ENCODE assay signal across 8 cellular contexts in the genomic region with DNA sequence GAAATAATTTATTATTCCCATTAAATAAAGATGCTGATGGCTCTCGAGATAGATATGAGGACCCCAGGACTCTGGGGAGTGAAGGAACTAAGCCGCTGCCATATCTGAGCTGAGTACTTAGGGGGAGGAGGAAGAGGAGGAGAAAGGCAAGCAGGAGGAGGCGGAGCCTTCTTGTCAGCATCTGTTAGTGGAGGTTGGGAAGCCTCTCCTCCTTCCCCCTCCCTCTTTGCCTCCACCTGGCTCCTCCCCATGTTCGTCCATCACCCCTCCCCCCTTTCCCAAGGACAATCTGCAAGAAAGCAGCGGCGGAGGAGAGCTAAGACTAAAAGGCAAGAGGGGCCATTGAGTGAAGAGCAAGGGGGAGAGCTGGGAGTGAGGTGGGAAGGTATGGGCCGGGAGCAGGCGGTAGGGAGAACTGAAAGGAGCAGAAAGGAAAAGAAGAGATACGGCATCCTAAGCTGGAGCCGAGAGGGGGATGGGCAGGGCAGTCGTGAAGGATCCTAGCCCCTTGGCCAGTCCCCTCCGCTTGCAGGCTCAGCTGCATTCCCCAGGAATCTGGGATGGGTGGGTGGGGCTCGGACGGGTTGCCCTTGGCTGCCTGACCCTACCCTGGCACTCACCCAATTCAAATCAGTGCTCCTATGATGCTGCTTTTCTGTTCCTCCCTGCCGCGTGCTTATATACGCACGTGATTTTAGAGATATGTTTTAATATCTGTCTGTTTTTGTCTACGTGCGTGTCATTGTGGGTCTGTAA. TPM values are rescaled to one million over a fixed set of nuclear protein-coding genes. Genes with fewer than 3 reads are reported as not detected.
DNase-seq lines count a peak whose midpoint lies in the region; TF ChIP-seq lines count a peak whose summit lies in the region.

A gene (plus strand): TSS at position 287 of the 756 bp plus-strand sequence. CDS start 3,411 bp downstream, outside the sequence.

- H3K9ac ChIP-seq in Loucy (ENCODE audit: low read depth, low read length, poor library complexity, severe bottlenecking) = peak within 1 kb of the TSS; percentile 39

- H3K79me2 ChIP-seq in Loucy (ENCODE audit: insufficient read depth, low read length) = no peaks in the 10 kb centered on the region

- no peaks in the 10 kb centered on the region for H3K4me1 ChIP-seq in Loucy (ENCODE audit: insufficient read depth, low read length, poor library complexity, severe bottlenecking)

- H3K4me2 ChIP-seq in Loucy (ENCODE audit: low read depth, low read length, poor library complexity, severe bottlenecking) = peak within 1 kb of the TSS; percentile 71

- peak within 1 kb of the TSS; percentile 99 for H3K4me3 Mint-ChIP-seq in neural crest cell

- H3K27ac Mint-ChIP-seq in neural crest cell (ENCODE audit: unreplicated experiment) = peak within 1 kb of the TSS; percentile 89

- H2AFZ ChIP-seq in Loucy (ENCODE audit: low read length) = peak within 1 kb of the TSS; percentile 85

- H3K9me2 ChIP-seq in Loucy (replicated peaks; ENCODE audit: low read depth, low read length) = no peaks in the 10 kb centered on the region

- peak within 1 kb of the TSS; percentile 84 for H3K4me3 ChIP-seq in Loucy (ENCODE audit: low read length, poor library complexity, severe bottlenecking)
- H3K4me3 ChIP-seq in fibroblast of villous mesenchyme (ENCODE audit: low read depth, low read length) = peak within 1 kb of the TSS; percentile 88

- no peaks in the 10 kb centered on the region for H3K9me3 Mint-ChIP-seq in neural crest cell

- no peaks in the 10 kb centered on the region for H3F3A ChIP-seq in Loucy (ENCODE audit: low read depth)

- no peaks in the 10 kb centered on the region for H3K9me3 ChIP-seq in Loucy (ENCODE audit: insufficient read depth, low read depth, low read length)

- no peaks in the 10 kb centered on the region for H4K20me1 ChIP-seq in Loucy (ENCODE audit: insufficient read depth, low read length, poor library complexity, severe bottlenecking)

- TF ChIP-seq CTCF in Loucy (conservative IDR thresholded peaks at IDR 0.05; ENCODE audit: low read length) (no peak), fibroblast of villous mesenchyme (IDR thresholded peaks at IDR 0.05; ENCODE audit: insufficient read depth, low read depth, low read length) (no peak), neural crest cell (conservative IDR thresholded peaks at IDR 0.05) (no peak), subcutaneous adipose tissue (IDR thresholded peaks at IDR 0.05; ENCODE audit: low read depth) (no peak)

- H3K27me3 Mint-ChIP-seq in neural crest cell (ENCODE audit: low read depth) = peaks cover 11% of the 10 kb centered on the region

- H3K27me3 ChIP-seq in Loucy (ENCODE audit: insufficient read depth, low read length, poor library complexity, severe bottlenecking) = peaks cover 6% of the 10 kb centered on the region

- peaks cover 51% of the 10 kb centered on the region for H3K4me1 Mint-ChIP-seq in neural crest cell

- DNase-seq in EL = peak; percentile 93
- DNase-seq in H4 (ENCODE audit: low spot score) = peak; percentile 90
- peak; percentile 78 for DNase-seq in SHP77 treated with DMSO at 0.1 percent for 48 hours (lab: John Stamatoyannopoulos, UW)
- DNase-seq in activated effector memory CD4-positive, alpha-beta T cell treated with anti-CD3 and anti-CD28 coated beads, Interleukin-2, amount 50 U/mL, for 16 hours = peak; percentile 83
- DNase-seq in fibroblast of villous mesenchyme (ENCODE audit: low read depth) = peak; percentile 92
- peak; percentile 74 for DNase-seq in neural crest cell (ENCODE audit: low read depth, low spot score)

- H3K36me3 Mint-ChIP-seq in neural crest cell (ENCODE audit: low read depth) = peaks cover 5% of the 10 kb centered on the region

- H3K36me3 ChIP-seq in Loucy (ENCODE audit: insufficient read depth, low read length) = no peaks in the 10 kb centered on the region

RNA-seq across cellular contexts. Expression of the gene that starts here (rescaled TPM):
- total RNA-seq in H4 (2014; rRNA removed; shearing (Covaris generic)) = 52.7 and 56.5 TPM in 2 replicates
- total RNA-seq in fibroblast of villous mesenchyme (54.4 and 83.8 TPM in 2 replicates), neural crest cell (129 and 132 TPM in 2 replicates), subcutaneous adipose tissue (10 to 100 TPM in 3 of 4 donors, 1 to 10 TPM in 1; 5.1 to 19.5 (median 16.0) TPM)

Comparison
In these comparisons a context has a peak if more than half of its experiments do, and no peak if none do; other contexts are left out.
1. Peak in every context shown above with its lines: DNase-seq and H3K4me3 ChIP-seq.